In the genomic region with DNA sequence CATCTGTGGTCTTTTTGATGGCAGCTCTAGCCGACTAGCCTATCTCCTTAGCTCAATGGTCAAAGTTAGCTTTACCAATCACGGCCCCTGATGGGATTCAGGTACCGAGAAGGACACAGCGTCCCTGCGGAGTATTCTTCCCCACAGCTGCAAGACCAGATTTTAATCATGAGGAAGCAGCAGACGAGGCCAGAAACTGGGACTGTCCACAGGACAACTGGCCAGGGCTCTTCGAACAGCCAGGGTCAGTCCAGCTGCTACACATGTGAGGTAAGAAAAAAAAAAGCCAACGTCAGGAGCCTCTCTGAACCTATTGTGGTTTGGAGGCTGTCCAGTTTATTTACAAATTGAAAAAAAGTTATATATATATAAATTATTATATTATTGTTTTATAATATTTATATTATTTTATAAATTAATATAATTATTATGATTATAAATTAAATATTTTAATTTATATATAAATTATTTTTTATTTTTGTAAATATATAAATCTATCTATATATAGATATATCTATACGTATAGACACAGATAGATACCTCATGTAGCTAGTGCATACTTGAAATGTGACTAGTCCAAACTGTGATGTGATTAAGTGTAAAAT, we compare ENCODE assay signal across 30 cellular contexts. TPM values are rescaled to one million over a fixed set of nuclear protein-coding genes. Genes with fewer than 3 reads are reported as not detected.
DNase-seq lines count a peak whose midpoint lies in the region; ATAC-seq, FAIRE-seq and TF ChIP-seq lines count a peak whose summit lies in the region.
"Had no signal": no experiment of that assay in that cellular context is flagged by ENCODE, and none has a peak within 500 bp of the region (broad histone marks: within the 10 kb centered on the region; RNA-seq: fewer than 3 reads in every experiment).

No MANE protein-coding gene starts in this region.

- H3K4me1 Mint-ChIP-seq in activated B cell treated with CpG ODN at 0.5 μM for 24 hours (peaks cover 72% of the 10 kb centered on the region), neural crest cell (peaks cover 15% of the 10 kb centered on the region), T-cell (peaks cover 48 to 58% (median 57%) of the 10 kb centered on the region in 3 donors), osteocyte (ENCODE audit: unreplicated experiment) (peaks cover 10% of the 10 kb centered on the region)

- H3K4me3 Mint-ChIP-seq in activated B cell treated with CpG ODN at 0.5 μM for 24 hours (no peak overlapping the region), neural crest cell (no peak overlapping the region), T-cell (no peak overlapping the region), osteocyte (ENCODE audit: unreplicated experiment) (no peak overlapping the region)
- H3K4me3 Mint-ChIP-seq: activated CD8-positive, alpha-beta T cell treated with anti-CD3 and anti-CD28 coated beads for 36 hours; natural killer cell treated with Interleukin-12 subunit alpha and Interleukin-12 subunit beta and Interleukin-15 and Interleukin-18, amount 100 ng/mL, for 72 hours; T-helper 1 cell treated with Interleukin-12 subunit alpha and Interleukin-12 subunit beta and Interleukin-4 antibody, amounts not matched to agents 30 μg/mL and 1 μg/mL, for 36 hours had no signal

- intact Hi-C loops in activated B cell treated with CpG ODN at 0.5 μM for 24 hours (cut with micrococcal nuclease): loop anchor here (5.0 to 10.0 kb wide), 2 partner anchors 130 to 312 kb away; no protein-coding TSS in a partner anchor

- TF ChIP-seq CTCF in activated B cell treated with CpG ODN at 0.5 μM for 24 hours (IDR thresholded peaks at IDR 0.05) (no peak), neural crest cell (conservative IDR thresholded peaks at IDR 0.05) (no peak), osteocyte (IDR thresholded peaks at IDR 0.05) (no peak)

- H3K27ac Mint-ChIP-seq in activated B cell treated with CpG ODN at 0.5 μM for 24 hours (peak overlapping the region; percentile 98), neural crest cell (ENCODE audit: unreplicated experiment) (peak overlapping the region; percentile 12), T-cell (peak overlapping the region in 1 of 2 donors; percentile 73), osteocyte (ENCODE audit: unreplicated experiment) (no peak overlapping the region)
- H3K27ac Mint-ChIP-seq: activated T-helper 2 cell treated with anti-CD3 and anti-CD28 coated beads, Interferon-gamma antibody, Interleukin-2, Interleukin-4, amounts not matched to agents 10 μg/mL and 5 μg/mL and 100 μg/mL, durations not matched to agents 14 hours and 24 hours and 36 hours; stimulated activated effector memory CD8-positive, alpha-beta T cell treated with anti-CD3 and anti-CD28 coated beads, Interleukin-12 subunit alpha, Interleukin-12 subunit beta, amount 100 ng/mL, for 72 hours; T-helper 1 cell treated with Interleukin-12 subunit alpha and Interleukin-12 subunit beta and Interleukin-4 antibody, amounts not matched to agents 30 μg/mL and 1 μg/mL, for 36 hours had no signal

- POLR2A ChIA-PET in activated B cell treated with CpG ODN at 0.5 μM for 24 hours (lab: Charles Lee): interaction anchor here (0.6 to 9.3 kb wide), 6 partner anchors 8 to 56 kb away, joined by 4 to 463 read pairs (median 7); partner anchors contain the start of genes ECH1, HNRNPL and RINL
- POLR2A ChIA-PET in T-cell (lab: Charles Lee): interaction anchor here (0.6 to 0.7 kb wide), 4 partner anchors 8 to 877 kb away, joined by 4 to 6 read pairs (median 4); no protein-coding TSS in a partner anchor

- H3K9me3 Mint-ChIP-seq in activated B cell treated with CpG ODN at 0.5 μM for 24 hours (no peaks in the 10 kb centered on the region), neural crest cell (no peaks in the 10 kb centered on the region), T-cell (no peaks in the 10 kb centered on the region), osteocyte (ENCODE audit: unreplicated experiment) (no peaks in the 10 kb centered on the region)
- H3K9me3 Mint-ChIP-seq: activated T-helper 2 cell treated with anti-CD3 and anti-CD28 coated beads, Interferon-gamma antibody, Interleukin-2, Interleukin-4, amounts not matched to agents 10 μg/mL and 5 μg/mL and 100 μg/mL, durations not matched to agents 14 hours and 24 hours and 36 hours; stimulated activated effector memory CD8-positive, alpha-beta T cell treated with anti-CD3 and anti-CD28 coated beads, Interleukin-12 subunit alpha, Interleukin-12 subunit beta, amount 100 ng/mL, for 72 hours; T-helper 1 cell treated with Interleukin-12 subunit alpha and Interleukin-12 subunit beta and Interleukin-4 antibody, amounts not matched to agents 30 μg/mL and 1 μg/mL, for 36 hours had no signal

- peak; percentile 93 for FAIRE-seq in G401.6 (lab: Jason Lieb, UNC)
- FAIRE-seq: endometrium, GM12878, HepG2 had no signal

- ATAC-seq in activated B cell treated with CpG ODN at 0.5 μM for 24 hours (ENCODE audit: low read depth) (no peak), T-cell (replicated peaks in 1 of 4) (no peak), HG02571 (IDR thresholded peaks at IDR 0.05; ENCODE audit: unreplicated experiment) (no peak)
- ATAC-seq: activated CD8-positive, alpha-beta T cell treated with anti-CD3 and anti-CD28 coated beads for 36 hours; GM12878; HepG2; natural killer cell treated with Interleukin-12 subunit alpha and Interleukin-12 subunit beta and Interleukin-15 and Interleukin-18, amount 100 ng/mL, for 72 hours; stimulated activated effector memory CD8-positive, alpha-beta T cell treated with anti-CD3 and anti-CD28 coated beads, Interleukin-12 subunit alpha, Interleukin-12 subunit beta, amount 100 ng/mL, for 72 hours; upper lobe of right lung had no signal

- peaks cover 24% of the 10 kb centered on the region for H3K36me3 Mint-ChIP-seq in activated B cell treated with CpG ODN at 0.5 μM for 24 hours (ENCODE audit: low read depth)
- H3K36me3 Mint-ChIP-seq in neural crest cell (ENCODE audit: low read depth): no peaks in the 10 kb centered on the region
- peaks cover 5% of the 10 kb centered on the region for H3K36me3 Mint-ChIP-seq in T-cell
- no peaks in the 10 kb centered on the region for H3K36me3 Mint-ChIP-seq in osteocyte (ENCODE audit: unreplicated experiment)
- H3K36me3 Mint-ChIP-seq: natural killer cell treated with Interleukin-12 subunit alpha and Interleukin-12 subunit beta and Interleukin-15 and Interleukin-18, amount 100 ng/mL, for 72 hours had no signal

- CTCF ChIA-PET in activated B cell treated with CpG ODN at 0.5 μM for 24 hours (lab: Charles Lee) (interaction anchor here (1.0 kb wide), 1 partner anchor 132 kb away, joined by 3 read pairs; no protein-coding TSS in a partner anchor), T-cell (lab: Charles Lee) (no interaction called here)

- H3K27me3 Mint-ChIP-seq in activated B cell treated with CpG ODN at 0.5 μM for 24 hours: no peaks in the 10 kb centered on the region
- H3K27me3 Mint-ChIP-seq in neural crest cell (ENCODE audit: low read depth): peaks cover 4% of the 10 kb centered on the region
- no peaks in the 10 kb centered on the region for H3K27me3 Mint-ChIP-seq in T-cell
- no peaks in the 10 kb centered on the region for H3K27me3 Mint-ChIP-seq in osteocyte (ENCODE audit: unreplicated experiment)
- H3K27me3 Mint-ChIP-seq: activated CD8-positive, alpha-beta T cell treated with anti-CD3 and anti-CD28 coated beads for 36 hours; natural killer cell treated with Interleukin-12 subunit alpha and Interleukin-12 subunit beta and Interleukin-15 and Interleukin-18, amount 100 ng/mL, for 72 hours had no signal

- DNase-seq in DMS53 (lab: John Stamatoyannopoulos, UW) (peak; percentile 48), DMS53 treated with DMSO at 0.1 percent for 48 hours (lab: John Stamatoyannopoulos, UW; ENCODE audit: unreplicated experiment) (no peak), activated B cell treated with CpG ODN at 0.5 μM for 24 hours (no peak), neural crest cell (ENCODE audit: low read depth, low spot score) (no peak), T-cell (no peak), osteocyte (ENCODE audit: extremely low spot score, unreplicated experiment) (no peak)
- DNase-seq: activated CD4-positive, alpha-beta T cell treated with anti-CD3 and anti-CD28 coated beads for 1 hour; activated CD8-positive, alpha-beta T cell treated with anti-CD3 and anti-CD28 coated beads for 36 hours; activated naive CD4-positive, alpha-beta T cell treated with anti-CD3 and anti-CD28 coated beads, Interleukin-2, amount 50 U/mL, for 16 hours; amygdala; dorsolateral prefrontal cortex; foreskin fibroblast; head of caudate nucleus; midbrain; NCI-H146; NCI-H2107; NCI-H446; NCI-H774; stimulated activated CD4-positive, alpha-beta T cell treated with anti-CD3 and anti-CD28 coated beads, Interleukin-15, amount 100 ng/mL, for 24 hours; stimulated activated CD4-positive, alpha-beta T cell treated with anti-CD3 and anti-CD28 coated beads, Interleukin-4, amount 100 ng/mL, for 4 hours; upper lobe of right lung had no signal

RNA-seq across cellular contexts. Expression of gene RINL, which starts 10.8 kb away (rescaled TPM):
- total RNA-seq in activated B cell treated with CpG ODN at 0.5 μM for 24 hours (53.5 and 65.0 TPM in 2 replicates), neural crest cell (1.4 and 1.6 TPM in 2 replicates), T-cell (10 to 100 TPM; 44.2 to 81.3 (median 71.0) TPM), osteocyte (0.55 TPM in 1 of 2 replicates, not detected in the other)

RNA-seq across cellular contexts. Expression of gene HNRNPL, which starts 17.5 kb away (rescaled TPM):
- total RNA-seq in activated B cell treated with CpG ODN at 0.5 μM for 24 hours (528 and 546 TPM in 2 replicates), neural crest cell (718 and 728 TPM in 2 replicates), T-cell (100 to 1,000 TPM; 320 to 498 (median 330) TPM), osteocyte (262 and 277 TPM in 2 replicates)

RNA-seq across cellular contexts. Expression of gene SIRT2, which starts 32.1 kb away (rescaled TPM):
- total RNA-seq in activated B cell treated with CpG ODN at 0.5 μM for 24 hours: 28.4 and 32.7 TPM in 2 replicates
- total RNA-seq in neural crest cell: 27.4 and 28.9 TPM in 2 replicates
- total RNA-seq in T-cell: 10 to 100 TPM; 50.7 to 67.6 (median 55.6) TPM
- 70.2 and 72.4 TPM in 2 replicates for total RNA-seq in osteocyte

RNA-seq across cellular contexts. Expression of gene NFKBIB, which starts 32.5 kb away (rescaled TPM):
- total RNA-seq in activated B cell treated with CpG ODN at 0.5 μM for 24 hours (45.5 and 49.5 TPM in 2 replicates), neural crest cell (19.9 and 21.2 TPM in 2 replicates), T-cell (10 to 100 TPM; 31.9 to 36.8 (median 33.9) TPM), osteocyte (18.0 and 18.7 TPM in 2 replicates)

RNA-seq across cellular contexts. Expression of gene ECH1, which starts 35.7 kb away (rescaled TPM):
- 152 and 164 TPM in 2 replicates for total RNA-seq in activated B cell treated with CpG ODN at 0.5 μM for 24 hours
- total RNA-seq in neural crest cell: 77.7 and 79.4 TPM in 2 replicates
- total RNA-seq in T-cell: 100 to 1,000 TPM in 4 of 5 donors, 10 to 100 TPM in 1; 76.7 to 159 (median 134) TPM
- total RNA-seq in osteocyte: 83.6 and 99.1 TPM in 2 replicates

Comparison
In these comparisons a context has a peak if more than half of its experiments do, and no peak if none do; other contexts are left out.
1. RNA of gene RINL, which starts 10.8 kb away (total RNA-seq): 44.2 to 81.3 TPM in T-cell and 53.5 to 65.0 TPM in activated B cell treated with CpG ODN at 0.5 μM for 24 hours; 1.4 to 1.6 TPM in neural crest cell and 0.55 TPM in osteocyte; every median in the first group is over 10 times any median in the second.